In the genomic region with DNA sequence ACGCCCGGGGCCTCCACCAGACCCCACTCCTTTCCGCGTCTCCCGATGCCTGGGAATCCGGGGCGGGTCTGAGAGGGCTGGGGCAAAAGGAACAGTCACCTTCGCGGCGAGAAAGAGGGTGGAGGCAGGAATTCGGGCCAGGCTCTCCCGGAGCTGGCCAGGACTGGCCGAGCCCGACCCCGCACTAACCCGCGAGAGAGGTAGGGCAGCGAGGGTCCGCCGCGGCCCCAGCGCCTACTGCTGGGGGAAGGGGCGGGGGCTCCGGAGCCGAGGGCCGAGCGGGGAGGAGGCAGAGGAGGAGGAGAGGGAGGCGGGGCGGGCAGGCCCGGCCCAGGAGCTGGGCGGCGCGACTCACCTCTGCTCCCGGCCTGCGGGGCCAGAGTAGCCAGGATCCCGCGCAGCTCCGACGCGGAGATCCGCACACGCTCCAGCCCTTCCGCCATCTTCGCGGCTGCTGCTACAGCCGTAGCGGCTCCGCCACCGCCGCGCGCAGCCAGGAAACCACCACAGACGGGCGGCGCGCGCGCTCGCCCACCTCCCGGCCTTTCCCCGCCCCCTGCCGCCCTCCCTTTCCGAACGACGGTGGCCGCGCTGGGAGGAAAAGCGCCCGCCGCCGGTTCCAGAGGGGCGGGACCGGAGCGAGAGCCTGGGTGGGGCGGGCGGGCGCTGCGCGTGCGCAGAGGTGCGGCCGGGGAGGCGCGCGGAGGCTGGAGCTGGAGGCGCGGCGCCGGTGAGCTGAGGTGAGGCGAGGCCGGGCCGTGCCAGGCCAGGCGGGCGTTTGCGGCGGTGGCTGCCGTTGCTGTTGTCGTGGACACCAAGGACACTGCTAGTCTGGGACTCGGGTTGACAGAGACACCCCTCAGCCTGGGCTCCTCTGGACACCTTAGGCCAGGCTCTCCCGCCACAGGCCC, we compare ENCODE assay signal across 8 cellular contexts. TPM values are rescaled to one million over a fixed set of nuclear protein-coding genes. Genes with fewer than 3 reads are reported as not detected.
DNase-seq lines count a peak whose midpoint lies in the region; ATAC-seq and TF ChIP-seq lines count a peak whose summit lies in the region.

SMG6 (minus strand) TSS at position 508 of the 911 bp plus-strand sequence; CDS start at position 443, 65 bp downstream.
SRR (plus strand) TSS at position 673 of the 911 bp plus-strand sequence. CDS start 11,611 bp downstream, outside the sequence.

- H3K36me3 ChIP-seq in BJ (ENCODE audit: control insufficient read depth, insufficient read depth, low read length) (peaks cover 10% of the 10 kb centered on the region), left lung (peaks cover 0 to 17% of the 10 kb centered on the region in 2 donors)

- no peaks in the 10 kb centered on the region for H3K27me3 ChIP-seq in BJ (ENCODE audit: control insufficient read depth, insufficient read depth, low read length)
- H3K27me3 ChIP-seq in left lung, result no peaks in the 10 kb centered on the region

- peak; percentile 85 for TF ChIP-seq POLR2A in GM19193 (IDR thresholded peaks at IDR 0.05; ENCODE audit: extremely low read depth, insufficient read depth, insufficient read length)

- CTCF ChIA-PET in BJ (lab: Yijun Ruan, JAX), result interaction anchor here (0.8 to 2.2 kb wide), 5 partner anchors 21 to 394 kb away, joined by 3 to 18 read pairs (median 4); partner anchors contain the start of gene HIC1

- peaks cover 10 to 43% of the 10 kb centered on the region in 2 donors for H3K4me1 ChIP-seq in left lung

- peaks cover 44% of the 10 kb centered on the region for H3K4me1 Mint-ChIP-seq in dendritic cell treated with granulocyte-macrophage colony-stimulating factor and Interleukin-4, amounts not matched to agents 40 ng/mL and 50 ng/mL, for 4 days (ENCODE audit: low read depth)

- H3K9me3 ChIP-seq in left lung, result no peaks in the 10 kb centered on the region

- peak within 1 kb of the TSS; percentile 84 for H3K27ac Mint-ChIP-seq in dendritic cell treated with granulocyte-macrophage colony-stimulating factor and Interleukin-4, amounts not matched to agents 40 ng/mL and 50 ng/mL, for 4 days

- POLR2A ChIA-PET in BJ (lab: Charles Lee), result interaction anchor here (0.5 to 0.6 kb wide), 3 partner anchors 17 to 236 kb away, joined by 3 to 5 read pairs (median 4); no protein-coding TSS in a partner anchor

- peak within 1 kb of the TSS; percentile 93 for H3K4me3 ChIP-seq in BJ (ENCODE audit: low read depth, low read length)
- H3K4me3 ChIP-seq in left lung, result peak within 1 kb of the TSS; percentile 83 to 92

- peak; percentile 21 for DNase-seq in BJ (ENCODE audit: low read depth)
- peak; percentile 95 for DNase-seq in NCI-H748 (lab: John Stamatoyannopoulos, UW; ENCODE audit: unreplicated experiment)
- DNase-seq in activated CD4-positive, alpha-beta T cell treated with anti-CD3 and anti-CD28 coated beads, Interleukin-2, amount 50 U/mL, for 4 hours, result peak; percentile 92 to 94
- DNase-seq in left lung, result peak; percentile 91 to 96
- DNase-seq in stimulated activated CD4-positive, alpha-beta T cell treated with anti-CD3 and anti-CD28 coated beads, Interleukin-2, amount 100 ng/mL, for 48 hours, result peak; percentile 93 to 94

- H3K27ac ChIP-seq in left lung, result peak within 1 kb of the TSS; percentile 91 to 92

- intact Hi-C loops in dendritic cell treated with granulocyte-macrophage colony-stimulating factor and Interleukin-4, amounts not matched to agents 40 ng/mL and 50 ng/mL, for 4 days (cut with micrococcal nuclease), result loop anchor here (1.0 kb wide), 1 partner anchor 33 kb away; the partner anchor contains the start of gene TSR1
- intact Hi-C loops in left lung (cut with DNase I), result no loop called here

- peaks cover 39% of the 10 kb centered on the region for H3K36me3 Mint-ChIP-seq in dendritic cell treated with granulocyte-macrophage colony-stimulating factor and Interleukin-4, amounts not matched to agents 40 ng/mL and 50 ng/mL, for 4 days (ENCODE audit: low read depth)

- peak; percentile 80 for ATAC-seq in HG03432 (IDR thresholded peaks at IDR 0.05; ENCODE audit: unreplicated experiment)
- peak; percentile 98 for ATAC-seq in left lung

- H3K4me3 Mint-ChIP-seq in dendritic cell treated with granulocyte-macrophage colony-stimulating factor and Interleukin-4, amounts not matched to agents 40 ng/mL and 50 ng/mL, for 4 days, result peak within 1 kb of the TSS; percentile 83

- no peaks in the 10 kb centered on the region for H3K27me3 Mint-ChIP-seq in dendritic cell treated with granulocyte-macrophage colony-stimulating factor and Interleukin-4, amounts not matched to agents 40 ng/mL and 50 ng/mL, for 4 days

- TF ChIP-seq CTCF in BJ (IDR thresholded peaks at IDR 0.05; ENCODE audit: insufficient read depth, low read depth, low read length) (no peak), left lung (IDR thresholded peaks at IDR 0.05) (no peak)

- H3K9me3 Mint-ChIP-seq in dendritic cell treated with granulocyte-macrophage colony-stimulating factor and Interleukin-4, amounts not matched to agents 40 ng/mL and 50 ng/mL, for 4 days, result no peaks in the 10 kb centered on the region

RNA-seq across cellular contexts. Expression of gene SMG6, which starts in this region (rescaled TPM):
- 13.8 and 29.7 TPM in 2 replicates for polyA plus RNA-seq in BJ (2011; rRNA removed)
- 47.8 and 61.4 TPM in 2 replicates for polyA minus RNA-seq in BJ (2011; rRNA and poly(A)+ RNA removed)
- 10 to 100 TPM; 27.7 to 32.3 TPM for total RNA-seq in left lung

RNA-seq across cellular contexts. Expression of gene SRR, which starts in this region (rescaled TPM):
- polyA plus RNA-seq in BJ (2011; rRNA removed), result 17.1 and 24.0 TPM in 2 replicates
- 9.4 and 26.5 TPM in 2 replicates for polyA minus RNA-seq in BJ (2011; rRNA and poly(A)+ RNA removed)
- 10 to 100 TPM in 1 of 2 donors, 1 to 10 TPM in 1; 9.2 to 11.8 TPM for total RNA-seq in left lung

Comparison
In these comparisons a context has a peak if more than half of its experiments do, and no peak if none do; other contexts are left out.
1. Peak in every context shown above with its lines: DNase-seq, ATAC-seq, H3K4me3 ChIP-seq and H3K27ac ChIP-seq.
2. DNase-seq: peak in every context shown above with its lines; median percentile 95 in NCI-H748; 94 in left lung; 94 in stimulated activated CD4-positive, alpha-beta T cell treated with anti-CD3 and anti-CD28 coated beads, Interleukin-2, amount 100 ng/mL, for 48 hours; 93 in activated CD4-positive, alpha-beta T cell treated with anti-CD3 and anti-CD28 coated beads, Interleukin-2, amount 50 U/mL, for 4 hours; 21 in BJ.